Comparison of ENCODE assay signal across 12 cellular contexts in genomic region chr12:132476038-132476414, GRCh38. TPM values are rescaled to one million over a fixed set of nuclear protein-coding genes. Genes with fewer than 3 reads are reported as not detected.
DNase-seq lines count a peak whose midpoint lies in the region; ATAC-seq, FAIRE-seq and TF ChIP-seq lines count a peak whose summit lies in the region.
"Had no signal": no experiment of that assay in that cellular context is flagged by ENCODE, and none has a peak within 500 bp of the region (broad histone marks: within the 10 kb centered on the region; RNA-seq: fewer than 3 reads in every experiment).

No MANE protein-coding gene starts in this region.

- ATAC-seq in activated CD8-positive, alpha-beta memory T cell treated with anti-CD3 and anti-CD28 coated beads, Interleukin-2, amount 10 ng/mL, durations not matched to agents 7 days and 5 days, result no peak
- ATAC-seq in sciatic nerve, result peak; percentile 9
- ATAC-seq in activated CD4-positive, CD25-positive, alpha-beta regulatory T cell treated with anti-CD3 and anti-CD28 coated beads, Interleukin-2, amount 50 U/mL, for 24 hours, result no peak

- H3K4me3 ChIP-seq in HL-60 (replicated peaks; ENCODE audit: insufficient read depth, low read length) (no peak overlapping the region), bronchial epithelial cell (ENCODE audit: low read depth, low read length) (no peak overlapping the region), coronary artery (no peak overlapping the region)
- H3K4me3 ChIP-seq: adrenal gland had no signal

- H3K36me3 Mint-ChIP-seq in activated CD8-positive, alpha-beta memory T cell treated with anti-CD3 and anti-CD28 coated beads, Interleukin-2, amount 10 ng/mL, durations not matched to agents 7 days and 5 days, result no peaks in the 10 kb centered on the region

- H3K4me3 Mint-ChIP-seq in activated CD8-positive, alpha-beta memory T cell treated with anti-CD3 and anti-CD28 coated beads, Interleukin-2, amount 10 ng/mL, durations not matched to agents 7 days and 5 days, result peak overlapping the region; percentile 32

- FAIRE-seq in bronchial epithelial cell (lab: Jason Lieb, UNC), result peak; percentile 62
- FAIRE-seq: endothelial cell of umbilical vein had no signal

- intact Hi-C loops in sciatic nerve (cut with DNase I), result no loop called here

- H3K27me3 ChIP-seq in HL-60 (ENCODE audit: insufficient read depth, poor library complexity, severe bottlenecking), result no peaks in the 10 kb centered on the region
- H3K27me3 ChIP-seq in bronchial epithelial cell (ENCODE audit: control insufficient read depth, insufficient read depth, low read length), result no peaks in the 10 kb centered on the region
- H3K27me3 ChIP-seq: upper lobe of left lung had no signal

- DNase-seq in activated CD8-positive, alpha-beta memory T cell treated with anti-CD3 and anti-CD28 coated beads, Interleukin-2, amount 10 ng/mL, durations not matched to agents 7 days and 5 days, result no peak
- DNase-seq in activated CD8-positive, alpha-beta memory T cell treated with anti-CD3 and anti-CD28 coated beads, Interleukin-2, amount 50 U/mL, for 4 hours, result no peak
- DNase-seq in HL-60 (ENCODE audit: low read depth in 1 of 2, low spot score in 1 of 2) (no peak), bronchial epithelial cell (ENCODE audit: low read depth) (no peak), sciatic nerve (ENCODE audit: low spot score) (no peak), coronary artery (ENCODE audit: low spot score) (no peak), epidermal melanocyte (ENCODE audit: insufficient read length, low spot score) (no peak)
- DNase-seq: adrenal gland, foreskin melanocyte had no signal

- peak overlapping the region; percentile 66 for H3K27ac Mint-ChIP-seq in activated CD8-positive, alpha-beta memory T cell treated with anti-CD3 and anti-CD28 coated beads, Interleukin-2, amount 10 ng/mL, durations not matched to agents 7 days and 5 days

- no peaks in the 10 kb centered on the region for H3K36me3 ChIP-seq in bronchial epithelial cell (ENCODE audit: control insufficient read depth, insufficient read depth, low read length)
- H3K36me3 ChIP-seq: adrenal gland, upper lobe of left lung had no signal

- H3K9me3 Mint-ChIP-seq in activated CD8-positive, alpha-beta memory T cell treated with anti-CD3 and anti-CD28 coated beads, Interleukin-2, amount 10 ng/mL, durations not matched to agents 7 days and 5 days (ENCODE audit: low read depth), result no peaks in the 10 kb centered on the region

- CTCF ChIA-PET in activated CD8-positive, alpha-beta memory T cell treated with anti-CD3 and anti-CD28 coated beads, Interleukin-2, amount 10 ng/mL, durations not matched to agents 7 days and 5 days (lab: Charles Lee), result interaction anchor here (0.9 to 1.6 kb wide), 2 partner anchors 11 to 85 kb away, joined by 3 read pairs; no protein-coding TSS in a partner anchor

- no peaks in the 10 kb centered on the region for H3K27me3 Mint-ChIP-seq in activated CD8-positive, alpha-beta memory T cell treated with anti-CD3 and anti-CD28 coated beads, Interleukin-2, amount 10 ng/mL, durations not matched to agents 7 days and 5 days

- peaks cover 33% of the 10 kb centered on the region for H3K4me1 Mint-ChIP-seq in activated CD8-positive, alpha-beta memory T cell treated with anti-CD3 and anti-CD28 coated beads, Interleukin-2, amount 10 ng/mL, durations not matched to agents 7 days and 5 days

- H3K27ac ChIP-seq in HL-60 (replicated peaks) (peak overlapping the region; percentile 81), coronary artery (no peak overlapping the region)
- H3K27ac ChIP-seq: upper lobe of left lung had no signal

- TF ChIP-seq CTCF in HL-60 (IDR thresholded peaks at IDR 0.05; ENCODE audit: insufficient read depth, low read length) (no peak), bronchial epithelial cell (IDR thresholded peaks at IDR 0.05; ENCODE audit: insufficient read depth, low read length, severe bottlenecking) (no peak), coronary artery (IDR thresholded peaks at IDR 0.05) (no peak)

RNA-seq across cellular contexts. Expression of gene FBRSL1, which starts 13.9 kb away (rescaled TPM):
- 10 to 100 TPM; 48.1 to 48.6 TPM for total RNA-seq in activated CD8-positive, alpha-beta memory T cell treated with anti-CD3 and anti-CD28 coated beads, Interleukin-2, amount 10 ng/mL, durations not matched to agents 7 days and 5 days
- total RNA-seq in bronchial epithelial cell (3.2 and 17.1 TPM in 2 replicates), sciatic nerve (43.7 TPM)
